1 cellular context compared by ENCODE assay signal in the genomic region with DNA sequence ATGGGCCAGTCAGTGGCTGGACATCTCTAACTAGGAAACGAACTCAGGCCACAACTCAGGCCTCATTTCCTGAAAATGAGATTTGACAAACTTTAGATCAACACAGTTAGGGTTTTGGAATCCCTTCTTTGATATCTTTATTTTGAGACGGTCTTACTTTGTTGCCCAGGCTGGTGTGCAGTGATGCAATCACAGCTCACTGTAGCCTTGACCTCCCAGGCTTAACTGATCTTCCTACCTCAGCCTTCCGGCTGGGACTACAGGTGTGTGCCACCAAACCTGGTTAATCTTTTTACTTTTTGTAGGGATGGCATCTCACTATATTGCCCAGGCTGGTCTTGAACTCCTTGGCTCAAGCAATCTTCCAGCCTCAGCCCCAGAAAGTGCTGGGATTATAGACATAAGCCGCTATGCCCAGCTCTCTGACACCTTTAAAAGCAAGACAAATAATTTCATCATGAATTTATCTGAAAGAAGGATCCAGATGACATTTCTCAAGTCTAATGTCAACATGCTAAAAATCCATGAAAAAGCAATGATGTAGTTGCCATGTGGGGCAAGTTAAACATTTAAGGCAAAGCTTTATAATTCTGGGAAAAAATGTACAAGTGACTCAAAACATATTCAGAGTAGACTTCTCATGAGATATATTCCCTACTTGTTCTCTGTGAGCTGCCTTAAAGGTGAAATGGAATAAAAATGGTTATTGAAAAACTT.
TF ChIP-seq lines count a peak whose summit lies in the region.

No MANE protein-coding gene starts in this region.

TF ChIP-seq in HepG2, 621 proteins besides CTCF, POLR2A, EP300 and RAD21 (continued from another document and continues in another):
- peak; percentile 81 for TF ChIP-seq ZNF121 (CRISPR knock-in tag; IDR thresholded peaks at IDR 0.05)
- no peak for TF ChIP-seq ARHGAP35 (CRISPR knock-in tag; IDR thresholded peaks at IDR 0.05; ENCODE audit: borderline replicate concordance)
- TF ChIP-seq ZKSCAN5 (CRISPR knock-in tag; IDR thresholded peaks at IDR 0.05): no peak
- TF ChIP-seq, protein P1, sequence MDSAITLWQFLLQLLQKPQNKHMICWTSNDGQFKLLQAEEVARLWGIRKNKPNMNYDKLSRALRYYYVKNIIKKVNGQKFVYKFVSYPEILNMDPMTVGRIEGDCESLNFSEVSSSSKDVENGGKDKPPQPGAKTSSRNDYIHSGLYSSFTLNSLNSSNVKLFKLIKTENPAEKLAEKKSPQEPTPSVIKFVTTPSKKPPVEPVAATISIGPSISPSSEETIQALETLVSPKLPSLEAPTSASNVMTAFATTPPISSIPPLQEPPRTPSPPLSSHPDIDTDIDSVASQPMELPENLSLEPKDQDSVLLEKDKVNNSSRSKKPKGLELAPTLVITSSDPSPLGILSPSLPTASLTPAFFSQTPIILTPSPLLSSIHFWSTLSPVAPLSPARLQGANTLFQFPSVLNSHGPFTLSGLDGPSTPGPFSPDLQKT (CRISPR knock-in tag; IDR thresholded peaks at IDR 0.05; ENCODE audit: borderline replicate concordance): no peak
- TF ChIP-seq, protein P2, sequence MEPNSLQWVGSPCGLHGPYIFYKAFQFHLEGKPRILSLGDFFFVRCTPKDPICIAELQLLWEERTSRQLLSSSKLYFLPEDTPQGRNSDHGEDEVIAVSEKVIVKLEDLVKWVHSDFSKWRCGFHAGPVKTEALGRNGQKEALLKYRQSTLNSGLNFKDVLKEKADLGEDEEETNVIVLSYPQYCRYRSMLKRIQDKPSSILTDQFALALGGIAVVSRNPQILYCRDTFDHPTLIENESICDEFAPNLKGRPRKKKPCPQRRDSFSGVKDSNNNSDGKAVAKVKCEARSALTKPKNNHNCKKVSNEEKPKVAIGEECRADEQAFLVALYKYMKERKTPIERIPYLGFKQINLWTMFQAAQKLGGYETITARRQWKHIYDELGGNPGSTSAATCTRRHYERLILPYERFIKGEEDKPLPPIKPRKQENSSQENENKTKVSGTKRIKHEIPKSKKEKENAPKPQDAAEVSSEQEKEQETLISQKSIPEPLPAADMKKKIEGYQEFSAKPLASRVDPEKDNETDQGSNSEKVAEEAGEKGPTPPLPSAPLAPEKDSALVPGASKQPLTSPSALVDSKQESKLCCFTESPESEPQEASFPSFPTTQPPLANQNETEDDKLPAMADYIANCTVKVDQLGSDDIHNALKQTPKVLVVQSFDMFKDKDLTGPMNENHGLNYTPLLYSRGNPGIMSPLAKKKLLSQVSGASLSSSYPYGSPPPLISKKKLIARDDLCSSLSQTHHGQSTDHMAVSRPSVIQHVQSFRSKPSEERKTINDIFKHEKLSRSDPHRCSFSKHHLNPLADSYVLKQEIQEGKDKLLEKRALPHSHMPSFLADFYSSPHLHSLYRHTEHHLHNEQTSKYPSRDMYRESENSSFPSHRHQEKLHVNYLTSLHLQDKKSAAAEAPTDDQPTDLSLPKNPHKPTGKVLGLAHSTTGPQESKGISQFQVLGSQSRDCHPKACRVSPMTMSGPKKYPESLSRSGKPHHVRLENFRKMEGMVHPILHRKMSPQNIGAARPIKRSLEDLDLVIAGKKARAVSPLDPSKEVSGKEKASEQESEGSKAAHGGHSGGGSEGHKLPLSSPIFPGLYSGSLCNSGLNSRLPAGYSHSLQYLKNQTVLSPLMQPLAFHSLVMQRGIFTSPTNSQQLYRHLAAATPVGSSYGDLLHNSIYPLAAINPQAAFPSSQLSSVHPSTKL (CRISPR knock-in tag; IDR thresholded peaks at IDR 0.05): peak; percentile 31; the same call in 1 of the 2 replicates
- TF ChIP-seq ZNF562 (CRISPR knock-in tag; IDR thresholded peaks at IDR 0.05; ENCODE audit: borderline replicate concordance): no peak
- no peak for TF ChIP-seq HNRNPLL (IDR thresholded peaks at IDR 0.05; ENCODE audit: low read depth, low read length, poor library complexity, severe bottlenecking)
- TF ChIP-seq, protein P3, sequence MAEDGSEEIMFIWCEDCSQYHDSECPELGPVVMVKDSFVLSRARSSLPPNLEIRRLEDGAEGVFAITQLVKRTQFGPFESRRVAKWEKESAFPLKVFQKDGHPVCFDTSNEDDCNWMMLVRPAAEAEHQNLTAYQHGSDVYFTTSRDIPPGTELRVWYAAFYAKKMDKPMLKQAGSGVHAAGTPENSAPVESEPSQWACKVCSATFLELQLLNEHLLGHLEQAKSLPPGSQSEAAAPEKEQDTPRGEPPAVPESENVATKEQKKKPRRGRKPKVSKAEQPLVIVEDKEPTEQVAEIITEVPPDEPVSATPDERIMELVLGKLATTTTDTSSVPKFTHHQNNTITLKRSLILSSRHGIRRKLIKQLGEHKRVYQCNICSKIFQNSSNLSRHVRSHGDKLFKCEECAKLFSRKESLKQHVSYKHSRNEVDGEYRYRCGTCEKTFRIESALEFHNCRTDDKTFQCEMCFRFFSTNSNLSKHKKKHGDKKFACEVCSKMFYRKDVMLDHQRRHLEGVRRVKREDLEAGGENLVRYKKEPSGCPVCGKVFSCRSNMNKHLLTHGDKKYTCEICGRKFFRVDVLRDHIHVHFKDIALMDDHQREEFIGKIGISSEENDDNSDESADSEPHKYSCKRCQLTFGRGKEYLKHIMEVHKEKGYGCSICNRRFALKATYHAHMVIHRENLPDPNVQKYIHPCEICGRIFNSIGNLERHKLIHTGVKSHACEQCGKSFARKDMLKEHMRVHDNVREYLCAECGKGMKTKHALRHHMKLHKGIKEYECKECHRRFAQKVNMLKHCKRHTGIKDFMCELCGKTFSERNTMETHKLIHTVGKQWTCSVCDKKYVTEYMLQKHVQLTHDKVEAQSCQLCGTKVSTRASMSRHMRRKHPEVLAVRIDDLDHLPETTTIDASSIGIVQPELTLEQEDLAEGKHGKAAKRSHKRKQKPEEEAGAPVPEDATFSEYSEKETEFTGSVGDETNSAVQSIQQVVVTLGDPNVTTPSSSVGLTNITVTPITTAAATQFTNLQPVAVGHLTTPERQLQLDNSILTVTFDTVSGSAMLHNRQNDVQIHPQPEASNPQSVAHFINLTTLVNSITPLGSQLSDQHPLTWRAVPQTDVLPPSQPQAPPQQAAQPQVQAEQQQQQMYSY (CRISPR knock-in tag; IDR thresholded peaks at IDR 0.05): no peak
- no peak for TF ChIP-seq CC2D1A (CRISPR knock-in tag; IDR thresholded peaks at IDR 0.05)
- TF ChIP-seq KAT7 (CRISPR knock-in tag; IDR thresholded peaks at IDR 0.05; ENCODE audit: borderline replicate concordance): no peak
- TF ChIP-seq ZNF337 (CRISPR knock-in tag; IDR thresholded peaks at IDR 0.05; ENCODE audit: borderline replicate concordance, low read depth): no peak
- TF ChIP-seq HMGA1 (CRISPR knock-in tag; conservative IDR thresholded peaks at IDR 0.05): no peak
- TF ChIP-seq, protein P4, sequence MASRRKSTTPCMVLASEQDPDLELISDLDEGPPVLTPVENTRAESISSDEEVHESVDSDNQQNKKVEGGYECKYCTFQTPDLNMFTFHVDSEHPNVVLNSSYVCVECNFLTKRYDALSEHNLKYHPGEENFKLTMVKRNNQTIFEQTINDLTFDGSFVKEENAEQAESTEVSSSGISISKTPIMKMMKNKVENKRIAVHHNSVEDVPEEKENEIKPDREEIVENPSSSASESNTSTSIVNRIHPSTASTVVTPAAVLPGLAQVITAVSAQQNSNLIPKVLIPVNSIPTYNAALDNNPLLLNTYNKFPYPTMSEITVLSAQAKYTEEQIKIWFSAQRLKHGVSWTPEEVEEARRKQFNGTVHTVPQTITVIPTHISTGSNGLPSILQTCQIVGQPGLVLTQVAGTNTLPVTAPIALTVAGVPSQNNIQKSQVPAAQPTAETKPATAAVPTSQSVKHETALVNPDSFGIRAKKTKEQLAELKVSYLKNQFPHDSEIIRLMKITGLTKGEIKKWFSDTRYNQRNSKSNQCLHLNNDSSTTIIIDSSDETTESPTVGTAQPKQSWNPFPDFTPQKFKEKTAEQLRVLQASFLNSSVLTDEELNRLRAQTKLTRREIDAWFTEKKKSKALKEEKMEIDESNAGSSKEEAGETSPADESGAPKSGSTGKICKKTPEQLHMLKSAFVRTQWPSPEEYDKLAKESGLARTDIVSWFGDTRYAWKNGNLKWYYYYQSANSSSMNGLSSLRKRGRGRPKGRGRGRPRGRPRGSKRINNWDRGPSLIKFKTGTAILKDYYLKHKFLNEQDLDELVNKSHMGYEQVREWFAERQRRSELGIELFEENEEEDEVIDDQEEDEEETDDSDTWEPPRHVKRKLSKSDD (CRISPR knock-in tag; IDR thresholded peaks at IDR 0.05; ENCODE audit: low read depth): no peak
- TF ChIP-seq, protein P5, sequence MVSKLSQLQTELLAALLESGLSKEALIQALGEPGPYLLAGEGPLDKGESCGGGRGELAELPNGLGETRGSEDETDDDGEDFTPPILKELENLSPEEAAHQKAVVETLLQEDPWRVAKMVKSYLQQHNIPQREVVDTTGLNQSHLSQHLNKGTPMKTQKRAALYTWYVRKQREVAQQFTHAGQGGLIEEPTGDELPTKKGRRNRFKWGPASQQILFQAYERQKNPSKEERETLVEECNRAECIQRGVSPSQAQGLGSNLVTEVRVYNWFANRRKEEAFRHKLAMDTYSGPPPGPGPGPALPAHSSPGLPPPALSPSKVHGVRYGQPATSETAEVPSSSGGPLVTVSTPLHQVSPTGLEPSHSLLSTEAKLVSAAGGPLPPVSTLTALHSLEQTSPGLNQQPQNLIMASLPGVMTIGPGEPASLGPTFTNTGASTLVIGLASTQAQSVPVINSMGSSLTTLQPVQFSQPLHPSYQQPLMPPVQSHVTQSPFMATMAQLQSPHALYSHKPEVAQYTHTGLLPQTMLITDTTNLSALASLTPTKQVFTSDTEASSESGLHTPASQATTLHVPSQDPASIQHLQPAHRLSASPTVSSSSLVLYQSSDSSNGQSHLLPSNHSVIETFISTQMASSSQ (IDR thresholded peaks at IDR 0.05; ENCODE audit: low read depth): no peak
- TF ChIP-seq, protein P5 (CRISPR knock-in tag; IDR thresholded peaks at IDR 0.05; ENCODE audit: borderline replicate concordance): no peak
- no peak for TF ChIP-seq RBM22 (optimal IDR thresholded peaks at IDR 0.05; ENCODE audit: low read length)
- no peak for TF ChIP-seq MIER3 (CRISPR knock-in tag; IDR thresholded peaks at IDR 0.05; ENCODE audit: borderline replicate concordance)
- TF ChIP-seq, protein P6, sequence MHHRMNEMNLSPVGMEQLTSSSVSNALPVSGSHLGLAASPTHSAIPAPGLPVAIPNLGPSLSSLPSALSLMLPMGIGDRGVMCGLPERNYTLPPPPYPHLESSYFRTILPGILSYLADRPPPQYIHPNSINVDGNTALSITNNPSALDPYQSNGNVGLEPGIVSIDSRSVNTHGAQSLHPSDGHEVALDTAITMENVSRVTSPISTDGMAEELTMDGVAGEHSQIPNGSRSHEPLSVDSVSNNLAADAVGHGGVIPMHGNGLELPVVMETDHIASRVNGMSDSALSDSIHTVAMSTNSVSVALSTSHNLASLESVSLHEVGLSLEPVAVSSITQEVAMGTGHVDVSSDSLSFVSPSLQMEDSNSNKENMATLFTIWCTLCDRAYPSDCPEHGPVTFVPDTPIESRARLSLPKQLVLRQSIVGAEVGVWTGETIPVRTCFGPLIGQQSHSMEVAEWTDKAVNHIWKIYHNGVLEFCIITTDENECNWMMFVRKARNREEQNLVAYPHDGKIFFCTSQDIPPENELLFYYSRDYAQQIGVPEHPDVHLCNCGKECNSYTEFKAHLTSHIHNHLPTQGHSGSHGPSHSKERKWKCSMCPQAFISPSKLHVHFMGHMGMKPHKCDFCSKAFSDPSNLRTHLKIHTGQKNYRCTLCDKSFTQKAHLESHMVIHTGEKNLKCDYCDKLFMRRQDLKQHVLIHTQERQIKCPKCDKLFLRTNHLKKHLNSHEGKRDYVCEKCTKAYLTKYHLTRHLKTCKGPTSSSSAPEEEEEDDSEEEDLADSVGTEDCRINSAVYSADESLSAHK (CRISPR knock-in tag; IDR thresholded peaks at IDR 0.05; ENCODE audit: borderline replicate concordance): no peak
- no peak for TF ChIP-seq ZBTB7B (CRISPR knock-in tag; IDR thresholded peaks at IDR 0.05)
- TF ChIP-seq GFI1 (CRISPR knock-in tag; IDR thresholded peaks at IDR 0.05; ENCODE audit: borderline replicate concordance): no peak
- TF ChIP-seq, protein P7, sequence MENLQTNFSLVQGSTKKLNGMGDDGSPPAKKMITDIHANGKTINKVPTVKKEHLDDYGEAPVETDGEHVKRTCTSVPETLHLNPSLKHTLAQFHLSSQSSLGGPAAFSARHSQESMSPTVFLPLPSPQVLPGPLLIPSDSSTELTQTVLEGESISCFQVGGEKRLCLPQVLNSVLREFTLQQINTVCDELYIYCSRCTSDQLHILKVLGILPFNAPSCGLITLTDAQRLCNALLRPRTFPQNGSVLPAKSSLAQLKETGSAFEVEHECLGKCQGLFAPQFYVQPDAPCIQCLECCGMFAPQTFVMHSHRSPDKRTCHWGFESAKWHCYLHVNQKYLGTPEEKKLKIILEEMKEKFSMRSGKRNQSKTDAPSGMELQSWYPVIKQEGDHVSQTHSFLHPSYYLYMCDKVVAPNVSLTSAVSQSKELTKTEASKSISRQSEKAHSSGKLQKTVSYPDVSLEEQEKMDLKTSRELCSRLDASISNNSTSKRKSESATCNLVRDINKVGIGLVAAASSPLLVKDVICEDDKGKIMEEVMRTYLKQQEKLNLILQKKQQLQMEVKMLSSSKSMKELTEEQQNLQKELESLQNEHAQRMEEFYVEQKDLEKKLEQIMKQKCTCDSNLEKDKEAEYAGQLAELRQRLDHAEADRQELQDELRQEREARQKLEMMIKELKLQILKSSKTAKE (CRISPR knock-in tag; IDR thresholded peaks at IDR 0.05; ENCODE audit: borderline replicate concordance): no peak
- no peak for TF ChIP-seq FOXM1 (CRISPR knock-in tag; IDR thresholded peaks at IDR 0.05)
- no peak for TF ChIP-seq FLYWCH1 (CRISPR knock-in tag; IDR thresholded peaks at IDR 0.05)
- TF ChIP-seq TAF1 (CRISPR knock-in tag; IDR thresholded peaks at IDR 0.05): no peak
- TF ChIP-seq, protein P8, sequence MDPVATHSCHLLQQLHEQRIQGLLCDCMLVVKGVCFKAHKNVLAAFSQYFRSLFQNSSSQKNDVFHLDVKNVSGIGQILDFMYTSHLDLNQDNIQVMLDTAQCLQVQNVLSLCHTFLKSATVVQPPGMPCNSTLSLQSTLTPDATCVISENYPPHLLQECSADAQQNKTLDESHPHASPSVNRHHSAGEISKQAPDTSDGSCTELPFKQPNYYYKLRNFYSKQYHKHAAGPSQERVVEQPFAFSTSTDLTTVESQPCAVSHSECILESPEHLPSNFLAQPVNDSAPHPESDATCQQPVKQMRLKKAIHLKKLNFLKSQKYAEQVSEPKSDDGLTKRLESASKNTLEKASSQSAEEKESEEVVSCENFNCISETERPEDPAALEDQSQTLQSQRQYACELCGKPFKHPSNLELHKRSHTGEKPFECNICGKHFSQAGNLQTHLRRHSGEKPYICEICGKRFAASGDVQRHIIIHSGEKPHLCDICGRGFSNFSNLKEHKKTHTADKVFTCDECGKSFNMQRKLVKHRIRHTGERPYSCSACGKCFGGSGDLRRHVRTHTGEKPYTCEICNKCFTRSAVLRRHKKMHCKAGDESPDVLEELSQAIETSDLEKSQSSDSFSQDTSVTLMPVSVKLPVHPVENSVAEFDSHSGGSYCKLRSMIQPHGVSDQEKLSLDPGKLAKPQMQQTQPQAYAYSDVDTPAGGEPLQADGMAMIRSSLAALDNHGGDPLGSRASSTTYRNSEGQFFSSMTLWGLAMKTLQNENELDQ (CRISPR knock-in tag; IDR thresholded peaks at IDR 0.05; ENCODE audit: borderline replicate concordance): no peak
